In genomic region chr14:54364555-54365415, GRCh38 we compare ENCODE assay signal across 13 cellular contexts. TPM values are rescaled to one million over a fixed set of nuclear protein-coding genes. Genes with fewer than 3 reads are reported as not detected.
DNase-seq lines count a peak whose midpoint lies in the region; ATAC-seq and TF ChIP-seq lines count a peak whose summit lies in the region.
"Had no signal": no experiment of that assay in that cellular context is flagged by ENCODE, and none has a peak within 500 bp of the region (broad histone marks: within the 10 kb centered on the region; RNA-seq: fewer than 3 reads in every experiment).

No MANE protein-coding gene starts in this region.

- peaks cover 0 to 3% of the 10 kb centered on the region in 2 donors for H3K9me3 ChIP-seq in lung (ENCODE audit: control insufficient read depth in 2 of 2, insufficient read depth in 1 of 2, low read length in 1 of 2)
- no peaks in the 10 kb centered on the region for H3K9me3 ChIP-seq in CD4-positive, alpha-beta memory T cell (ENCODE audit: control insufficient read depth in 1 of 2, low read length in 2 of 2)
- H3K9me3 ChIP-seq: HAP-1 had no signal

- peak overlapping the region; percentile 98 for H3K27ac Mint-ChIP-seq in endothelial cell (ENCODE audit: unreplicated experiment)
- H3K27ac Mint-ChIP-seq in CD4-positive, alpha-beta memory T cell = no peak overlapping the region
- no peak overlapping the region for H3K27ac Mint-ChIP-seq in activated CD8-positive, alpha-beta T cell treated with anti-CD3 and anti-CD28 coated beads, Interleukin-2, amount 10 ng/mL, durations not matched to agents 7 days and 5 days
- H3K27ac Mint-ChIP-seq: activated naive CD8-positive, alpha-beta T cell treated with anti-CD3 and anti-CD28 coated beads for 36 hours; B cell; IgD-negative memory B cell had no signal

- DNase-seq in Right ventricle myocardium inferior (ENCODE audit: missing footprints) (no peak), cardiac septum (ENCODE audit: low spot score) (no peak), endothelial cell (ENCODE audit: low spot score) (peak; percentile 22), lung (ENCODE audit: low spot score) (no peak)
- no peak for DNase-seq in CD4-positive, alpha-beta memory T cell
- DNase-seq in activated CD8-positive, alpha-beta T cell treated with anti-CD3 and anti-CD28 coated beads, Interleukin-2, amount 10 ng/mL, durations not matched to agents 7 days and 5 days = no peak
- DNase-seq in activated CD4-positive, alpha-beta T cell treated with anti-CD3 and anti-CD28 coated beads, Interleukin-2, amount 50 U/mL, for 4 hours = no peak
- DNase-seq: activated naive CD8-positive, alpha-beta T cell treated with anti-CD3 and anti-CD28 coated beads for 36 hours had no signal

- POLR2A ChIA-PET in CD4-positive, alpha-beta memory T cell (lab: Charles Lee; ENCODE audit: partially characterized antibody) = no interaction called here
- POLR2A ChIA-PET in activated CD8-positive, alpha-beta T cell treated with anti-CD3 and anti-CD28 coated beads, Interleukin-2, amount 10 ng/mL, durations not matched to agents 7 days and 5 days (lab: Charles Lee) = no interaction called here

- peaks cover 63% of the 10 kb centered on the region for H3K4me1 Mint-ChIP-seq in endothelial cell (ENCODE audit: unreplicated experiment)
- H3K4me1 Mint-ChIP-seq in CD4-positive, alpha-beta memory T cell = no peaks in the 10 kb centered on the region
- peaks cover 6% of the 10 kb centered on the region for H3K4me1 Mint-ChIP-seq in activated CD8-positive, alpha-beta T cell treated with anti-CD3 and anti-CD28 coated beads, Interleukin-2, amount 10 ng/mL, durations not matched to agents 7 days and 5 days (ENCODE audit: low read depth)
- H3K4me1 Mint-ChIP-seq: activated naive CD8-positive, alpha-beta T cell treated with anti-CD3 and anti-CD28 coated beads for 36 hours had no signal

- ATAC-seq in Right ventricle myocardium inferior (peak; percentile 82), lung (ENCODE audit: insufficient read depth, low FRiP score) (peak; percentile 64), HG02938 (IDR thresholded peaks at IDR 0.05; ENCODE audit: unreplicated experiment) (no peak)
- no peak for ATAC-seq in activated CD8-positive, alpha-beta T cell treated with anti-CD3 and anti-CD28 coated beads, Interleukin-2, amount 10 ng/mL, durations not matched to agents 7 days and 5 days
- ATAC-seq: activated CD4-positive, CD25-positive, alpha-beta regulatory T cell treated with anti-CD3 and anti-CD28 coated beads, Interleukin-2, amount 50 U/mL, for 24 hours had no signal

- no peaks in the 10 kb centered on the region for H3K36me3 ChIP-seq in lung (ENCODE audit: control insufficient read depth in 2 of 2, insufficient read depth in 2 of 2, low read length in 2 of 2)
- no peaks in the 10 kb centered on the region for H3K36me3 ChIP-seq in CD4-positive, alpha-beta memory T cell (ENCODE audit: insufficient read depth, low read length)
- H3K36me3 ChIP-seq: HAP-1 had no signal

- no peaks in the 10 kb centered on the region for H3K36me3 Mint-ChIP-seq in endothelial cell (ENCODE audit: low read depth, unreplicated experiment)
- H3K36me3 Mint-ChIP-seq in CD4-positive, alpha-beta memory T cell = no peaks in the 10 kb centered on the region
- H3K36me3 Mint-ChIP-seq in activated CD8-positive, alpha-beta T cell treated with anti-CD3 and anti-CD28 coated beads, Interleukin-2, amount 10 ng/mL, durations not matched to agents 7 days and 5 days (ENCODE audit: low read depth) = no peaks in the 10 kb centered on the region
- H3K36me3 Mint-ChIP-seq: activated naive CD8-positive, alpha-beta T cell treated with anti-CD3 and anti-CD28 coated beads for 36 hours had no signal

- H3K9me3 Mint-ChIP-seq in endothelial cell (ENCODE audit: unreplicated experiment) = no peaks in the 10 kb centered on the region
- H3K9me3 Mint-ChIP-seq in CD4-positive, alpha-beta memory T cell = no peaks in the 10 kb centered on the region
- no peaks in the 10 kb centered on the region for H3K9me3 Mint-ChIP-seq in activated CD8-positive, alpha-beta T cell treated with anti-CD3 and anti-CD28 coated beads, Interleukin-2, amount 10 ng/mL, durations not matched to agents 7 days and 5 days (ENCODE audit: insufficient read depth)
- H3K9me3 Mint-ChIP-seq: activated naive CD8-positive, alpha-beta T cell treated with anti-CD3 and anti-CD28 coated beads for 36 hours; IgD-negative memory B cell had no signal

- 55 to 72% methylated on average over 9 of the region's 9 CpGs for whole genome bisulfite sequencing in lung, 2 donors

- TF ChIP-seq CTCF in endothelial cell (IDR thresholded peaks at IDR 0.05; ENCODE audit: unreplicated experiment) (no peak), lung (IDR thresholded peaks at IDR 0.05; ENCODE audit: control extremely low read depth, extremely low read depth) (no peak)

- H3K27me3 Mint-ChIP-seq in endothelial cell (ENCODE audit: unreplicated experiment) = peaks cover 4% of the 10 kb centered on the region
- H3K27me3 Mint-ChIP-seq in CD4-positive, alpha-beta memory T cell = peaks cover 18 to 24% of the 10 kb centered on the region in 2 donors
- H3K27me3 Mint-ChIP-seq in activated CD8-positive, alpha-beta T cell treated with anti-CD3 and anti-CD28 coated beads, Interleukin-2, amount 10 ng/mL, durations not matched to agents 7 days and 5 days (ENCODE audit: low read depth) = peaks cover 31% of the 10 kb centered on the region

- H3K27ac ChIP-seq in lung (ENCODE audit: low read depth in 1 of 2, low read length in 1 of 2) = peak overlapping the region; percentile 17 to 49
- H3K27ac ChIP-seq in CD4-positive, alpha-beta memory T cell (ENCODE audit: low read depth, low read length) = no peak overlapping the region

- CTCF ChIA-PET in CD4-positive, alpha-beta memory T cell (lab: Charles Lee; ENCODE audit: partially characterized antibody) = no interaction called here
- CTCF ChIA-PET in activated CD8-positive, alpha-beta T cell treated with anti-CD3 and anti-CD28 coated beads, Interleukin-2, amount 10 ng/mL, durations not matched to agents 7 days and 5 days (lab: Charles Lee) = no interaction called here

- H3K4me1 ChIP-seq in lung (ENCODE audit: control insufficient read depth in 2 of 2, insufficient read depth in 2 of 2, low read length in 2 of 2) = peaks cover 0 to 10% of the 10 kb centered on the region in 2 donors
- H3K4me1 ChIP-seq in CD4-positive, alpha-beta memory T cell (ENCODE audit: insufficient read depth, low read length) = no peaks in the 10 kb centered on the region

- no peak overlapping the region for H3K4me3 Mint-ChIP-seq in endothelial cell (ENCODE audit: unreplicated experiment)
- H3K4me3 Mint-ChIP-seq in CD4-positive, alpha-beta memory T cell = no peak overlapping the region
- H3K4me3 Mint-ChIP-seq in activated CD8-positive, alpha-beta T cell treated with anti-CD3 and anti-CD28 coated beads, Interleukin-2, amount 10 ng/mL, durations not matched to agents 7 days and 5 days = no peak overlapping the region
- H3K4me3 Mint-ChIP-seq: activated naive CD8-positive, alpha-beta T cell treated with anti-CD3 and anti-CD28 coated beads for 36 hours; B cell; IgD-negative memory B cell had no signal

- no peaks in the 10 kb centered on the region for H3K27me3 ChIP-seq in lung (ENCODE audit: control insufficient read depth, insufficient read depth)
- no peaks in the 10 kb centered on the region for H3K27me3 ChIP-seq in CD4-positive, alpha-beta memory T cell (ENCODE audit: insufficient read depth, low read length)

- intact Hi-C loops in Right ventricle myocardium inferior (cut with DNase I) (no loop called here), cardiac septum (cut with DNase I) (no loop called here)
- intact Hi-C loops in CD4-positive, alpha-beta memory T cell (cut with micrococcal nuclease) = no loop called here

- H3K4me3 ChIP-seq in lung = no peak overlapping the region
- no peak overlapping the region for H3K4me3 ChIP-seq in CD4-positive, alpha-beta memory T cell (ENCODE audit: low read length in 2 of 2)
- H3K4me3 ChIP-seq: HAP-1 had no signal

RNA-seq across cellular contexts. Expression of gene CDKN3, which starts 32.0 kb away (rescaled TPM):
- total RNA-seq in Right ventricle myocardium inferior (4.7 TPM), cardiac septum (4.7 TPM), endothelial cell (ENCODE audit: unreplicated experiment) (12.2 TPM), lung (1 to 10 TPM; 1.5 to 5.7 TPM)
- 1 to 10 TPM; 4.2 to 5.0 TPM for polyA plus RNA-seq in lung
- 1 to 10 TPM; 1.1 to 1.6 TPM for total RNA-seq in CD4-positive, alpha-beta memory T cell
- polyA plus RNA-seq in CD4-positive, alpha-beta memory T cell = 1 to 10 TPM; 2.9 to 5.0 TPM
- total RNA-seq in activated CD8-positive, alpha-beta T cell treated with anti-CD3 and anti-CD28 coated beads, Interleukin-2, amount 10 ng/mL, durations not matched to agents 7 days and 5 days = 100 to 1,000 TPM; 116 to 123 TPM
- polyA plus RNA-seq: IgD-negative memory B cell had no signal

Comparison
In these comparisons a context has a peak if more than half of its experiments do, and no peak if none do; other contexts are left out.
1. ATAC-seq: peak in Right ventricle myocardium inferior (single experiment) and lung (single experiment); none in activated CD8-positive, alpha-beta T cell treated with anti-CD3 and anti-CD28 coated beads, Interleukin-2, amount 10 ng/mL, durations not matched to agents 7 days and 5 days (single experiment) and HG02938 (single experiment).